ENCODE assay signal across 9 cellular contexts in genomic region chr1:180157108-180157507, GRCh38. TPM values are rescaled to one million over a fixed set of nuclear protein-coding genes. Genes with fewer than 3 reads are reported as not detected.
A peak's percentile ranks its signal among the peaks of the same experiment; 100 is the strongest.
DNase-seq lines count a peak whose midpoint lies in the region; ATAC-seq and TF ChIP-seq lines count a peak whose summit lies in the region.
"Had no signal": no experiment of that assay in that cellular context is flagged by ENCODE, and none has a peak within 500 bp of the region (broad histone marks: within the 10 kb centered on the region; RNA-seq: fewer than 3 reads in every experiment).

No MANE protein-coding gene starts in this region.

- intact Hi-C loops in CD14-positive monocyte (cut with micrococcal nuclease): loop anchor here in 1 of 2 donors (10.0 kb wide), 1 partner anchor 272 kb away; the partner anchor contains the start of gene TOR1AIP1

- peaks cover 3% of the 10 kb centered on the region for H4K20me1 ChIP-seq in neural cell (ENCODE audit: insufficient read depth)

- peak overlapping the region in 1 of 2 donors; percentile 28 for H3K4me3 Mint-ChIP-seq in CD14-positive monocyte

- H3K79me2 ChIP-seq in neural cell (replicated peaks; ENCODE audit: insufficient read depth, low read length): peaks cover 37% of the 10 kb centered on the region

- TF ChIP-seq EP300 in neural cell (conservative IDR thresholded peaks at IDR 0.05; ENCODE audit: poor library complexity, severe bottlenecking): no peak

- peak overlapping the region; percentile 5 to 98 (median 93) for H3K27ac Mint-ChIP-seq in CD14-positive monocyte

- peaks cover 68% of the 10 kb centered on the region for H3K4me1 Mint-ChIP-seq in CD14-positive monocyte

- H3K9me2 ChIP-seq in neural cell (ENCODE audit: insufficient read depth, low read length): no peaks in the 10 kb centered on the region

- ATAC-seq in HG03457 (IDR thresholded peaks at IDR 0.05; ENCODE audit: unreplicated experiment): no peak

- H3K4me2 ChIP-seq in neural cell (ENCODE audit: low read length): peak overlapping the region; percentile 83

- no peak for DNase-seq in CD14-positive monocyte (ENCODE audit: low spot score)
- peak; percentile 64 for DNase-seq in NCI-H69 (lab: John Stamatoyannopoulos, UW)
- DNase-seq in activated T-cell treated with anti-CD3 and anti-CD28 coated beads, Interleukin-2, amount 50 U/mL, for 1 hour: no peak
- no peak for DNase-seq in NCI-H2196 (lab: John Stamatoyannopoulos, UW; ENCODE audit: unreplicated experiment)
- DNase-seq in stimulated activated CD4-positive, alpha-beta T cell treated with anti-CD3 and anti-CD28 coated beads, Interleukin-4, amount 100 ng/mL, for 4 hours: no peak
- DNase-seq: NCI-H187 had no signal

- no peaks in the 10 kb centered on the region for H3K36me3 ChIP-seq in duodenal mucosa (ENCODE audit: control insufficient read depth in 1 of 2, insufficient read depth in 2 of 2, low read length in 2 of 2)
- no peaks in the 10 kb centered on the region for H3K36me3 ChIP-seq in neural cell (ENCODE audit: insufficient read depth, low read length)

- H3K36me3 Mint-ChIP-seq in CD14-positive monocyte: peaks cover 23 to 28% of the 10 kb centered on the region in 2 donors

- peak overlapping the region; percentile 20 to 76 for H3K9ac ChIP-seq in duodenal mucosa (ENCODE audit: low read depth in 1 of 2, low read length in 2 of 2)
- no peak overlapping the region for H3K9ac ChIP-seq in neural cell (ENCODE audit: low read length)

- peaks cover 47 to 56% of the 10 kb centered on the region in 2 donors for H3K4me1 ChIP-seq in duodenal mucosa (ENCODE audit: control insufficient read depth in 1 of 2, insufficient read depth in 2 of 2, low read length in 2 of 2)

- H3K27ac ChIP-seq in duodenal mucosa (ENCODE audit: low read depth, low read length) (peak overlapping the region; percentile 61), neural cell (ENCODE audit: low read length) (no peak overlapping the region)

- no peaks in the 10 kb centered on the region for H3F3A ChIP-seq in neural cell (ENCODE audit: insufficient read depth, low read length, poor library complexity, severe bottlenecking)

- no peak overlapping the region for H2AFZ ChIP-seq in neural cell (ENCODE audit: low read depth, low read length)

- H3K27me3 Mint-ChIP-seq in CD14-positive monocyte (ENCODE audit: low read depth in 3 of 3): peaks cover 0 to 2% (median 0%) of the 10 kb centered on the region in 3 donors

- no peaks in the 10 kb centered on the region for H3K9me3 ChIP-seq in duodenal mucosa (ENCODE audit: control insufficient read depth in 1 of 2, low read length in 2 of 2)
- H3K9me3 ChIP-seq in neural cell (ENCODE audit: low read length): no peaks in the 10 kb centered on the region

- no peak for TF ChIP-seq RAD21 in neural cell (conservative IDR thresholded peaks at IDR 0.05)

- H3K27me3 ChIP-seq in duodenal mucosa (ENCODE audit: control insufficient read depth in 1 of 2, insufficient read depth in 2 of 2, low read length in 2 of 2) (no peaks in the 10 kb centered on the region), neural cell (ENCODE audit: insufficient read depth, low read depth, low read length) (no peaks in the 10 kb centered on the region)

- peak overlapping the region; percentile 74 to 84 for H3K4me3 ChIP-seq in duodenal mucosa (ENCODE audit: low read depth in 1 of 2, low read length in 2 of 2)
- peak overlapping the region; percentile 77 for H3K4me3 ChIP-seq in neural cell (ENCODE audit: low read length)

- TF ChIP-seq CTCF in CD14-positive monocyte (IDR thresholded peaks at IDR 0.05) (no peak), neural cell (IDR thresholded peaks at IDR 0.05; ENCODE audit: poor library complexity, severe bottlenecking) (no peak)

- H3K9me3 Mint-ChIP-seq in CD14-positive monocyte: peaks cover 0 to 1% (median 0%) of the 10 kb centered on the region in 7 donors

TF ChIP-seq in neural cell, 6 proteins besides CTCF, POLR2A, EP300 and RAD21:
- TF ChIP-seq MXI1 (conservative IDR thresholded peaks at IDR 0.05; ENCODE audit: poor library complexity, severe bottlenecking): no peak
- no peak for TF ChIP-seq REST (IDR thresholded peaks at IDR 0.05; ENCODE audit: borderline replicate concordance)
- no peak for TF ChIP-seq SMC3 (conservative IDR thresholded peaks at IDR 0.05; ENCODE audit: poor library complexity)
- TF ChIP-seq EZH2 (IDR thresholded peaks at IDR 0.05; ENCODE audit: borderline replicate concordance, insufficient read depth, low read length, poor library complexity, severe bottlenecking): no peak
- no peak for TF ChIP-seq POLR2AphosphoS5 (IDR thresholded peaks at IDR 0.05)
- TF ChIP-seq TAF1 (IDR thresholded peaks at IDR 0.05; ENCODE audit: low read depth): no peak

RNA-seq across cellular contexts. Expression of gene QSOX1, which starts 2.4 kb away (rescaled TPM):
- polyA plus RNA-seq in CD14-positive monocyte (10 to 100 TPM; 34.5 to 35.8 TPM), neural cell (49.8 and 58.4 TPM in 2 replicates)
- 73.5 and 74.0 TPM in 2 replicates for polyA minus RNA-seq in neural cell
